ENCODE assay signal across 8 cellular contexts in the genomic region with DNA sequence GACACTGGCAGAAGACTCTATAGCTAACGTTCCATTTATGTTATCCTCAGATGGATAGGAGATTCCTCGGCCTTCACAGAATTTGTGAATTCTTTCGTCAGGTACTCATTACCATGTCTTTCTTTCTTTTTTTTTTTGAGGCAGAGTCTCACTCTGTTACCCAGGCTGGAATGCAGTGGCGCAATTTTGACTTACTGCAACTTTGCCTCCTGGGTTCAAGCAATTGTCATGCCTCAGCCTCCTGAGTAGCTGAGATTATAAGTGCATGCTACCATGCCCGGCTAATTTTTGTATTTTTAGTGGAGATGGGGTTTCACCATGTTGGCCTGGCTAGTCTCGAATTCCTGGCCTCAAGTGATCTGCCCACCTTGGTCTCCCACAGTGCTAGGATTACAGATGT. TPM values are rescaled to one million over a fixed set of nuclear protein-coding genes. Genes with fewer than 3 reads are reported as not detected.
A peak's percentile ranks its signal among the peaks of the same experiment; 100 is the strongest.
DNase-seq lines count a peak whose midpoint lies in the region; FAIRE-seq and TF ChIP-seq lines count a peak whose summit lies in the region.
"Not testable (repeated sequence)": the region's sequence is repeated elsewhere in the genome, so short reads cannot be mapped to it uniquely, and the experiment has no call there.

No MANE protein-coding gene starts in this region.

- WGBS in H1 (ENCODE audit: extremely low coverage in 1 of 2, insufficient coverage in 1 of 2, insufficient read length in 1 of 2, insufficient replicate concordance in 2 of 2, low coverage in 1 of 2, low lambda C conversion rate in 2 of 2, missing lambda C conversion rate in 1 of 2), 2 experiments = 32% methylated on average over 6 of the region's 6 CpGs; no CpG with 5 or more reads in 1 of the 2 experiments
- WGBS in smooth muscle cell (ENCODE audit: low lambda C conversion rate) = 34% methylated on average over 6 of the region's 6 CpGs

- not testable (repeated sequence) for H3K56ac ChIP-seq in H1 (replicated peaks; ENCODE audit: insufficient read length, low read depth, low read length)

- H3K27ac Mint-ChIP-seq in mesothelial cell of epicardium = peak overlapping the region; percentile 82

- H3K4me3 Mint-ChIP-seq in mesothelial cell of epicardium = not testable (repeated sequence)

- H3K4me1 ChIP-seq in ACC112 (ENCODE audit: control insufficient read depth, insufficient read depth, low read length, unreplicated experiment) (peaks cover 22% of the 10 kb centered on the region), H1 (replicated peaks in 1 of 4; ENCODE audit: control insufficient read depth in 3 of 4, insufficient read depth in 4 of 4, low read length in 3 of 4) (peaks cover 0 to 11% (median 8%) of the 10 kb centered on the region in 4 experiments; a peak in 4 of 7 replicates), iPS-18a (ENCODE audit: control insufficient read depth, low read depth, low read length) (peaks cover 29% of the 10 kb centered on the region), smooth muscle cell (ENCODE audit: low read depth) (peaks cover 39% of the 10 kb centered on the region)

- H2BK20ac ChIP-seq in H1 (ENCODE audit: low read length) = not testable (repeated sequence)

- TF ChIP-seq EP300 in H1 (IDR thresholded peaks at IDR 0.05; ENCODE audit: borderline replicate concordance in 1 of 2, low read depth in 2 of 2, low read length in 2 of 2) = not testable (repeated sequence)

- not testable (repeated sequence) for H2AK5ac ChIP-seq in H1 (ENCODE audit: low read depth, low read length)

- TF ChIP-seq CTCF in HL-60 (IDR thresholded peaks at IDR 0.05; ENCODE audit: insufficient read depth, low read length); H1 (IDR thresholded peaks at IDR 0.05; ENCODE audit: control extremely low read depth in 1 of 3, insufficient read depth in 1 of 3, low read depth in 1 of 3, low read length in 3 of 3); mesothelial cell of epicardium (IDR thresholded peaks at IDR 0.05; ENCODE audit: unreplicated experiment); smooth muscle cell (IDR thresholded peaks at IDR 0.05; ENCODE audit: borderline replicate concordance, insufficient read depth, poor library complexity, severe bottlenecking): not testable (repeated sequence)

- H4K8ac ChIP-seq in H1 (ENCODE audit: extremely low read depth, insufficient read depth, low read length) = not testable (repeated sequence)

- H3K14ac ChIP-seq in H1 (ENCODE audit: insufficient read length) = not testable (repeated sequence)

- H3K4me3 ChIP-seq in ACC112 (ENCODE audit: low read depth, low read length); HL-60 (replicated peaks; ENCODE audit: insufficient read depth, low read length); SK-N-MC; iPS-18a (ENCODE audit: low read length); smooth muscle cell: not testable (repeated sequence)
- H3K4me3 ChIP-seq in H1 (ENCODE audit: extremely low read depth in 1 of 4, insufficient read depth in 2 of 4, low read depth in 3 of 4, low read length in 4 of 4) = peak overlapping the region in 1 of 4 experiments; percentile 18; a peak in 1 of 8 replicates

- CTCF ChIA-PET in H1 (lab: Charles Lee; ENCODE audit: partially characterized antibody) = interaction anchor here (0.8 to 1.3 kb wide), 2 partner anchors 9 to 11 kb away, joined by 3 to 4 read pairs; no protein-coding TSS in a partner anchor

- not testable (repeated sequence) for H2BK120ac ChIP-seq in H1 (replicated peaks; ENCODE audit: low read depth, low read length)

- not testable (repeated sequence) for H3K27me3 Mint-ChIP-seq in mesothelial cell of epicardium (ENCODE audit: low read depth)

- not testable (repeated sequence) for H3K27me3 ChIP-seq in ACC112 (ENCODE audit: insufficient read depth, low read length); HL-60 (ENCODE audit: insufficient read depth, poor library complexity, severe bottlenecking); H1 (replicated peaks in 1 of 4; ENCODE audit: control insufficient read depth in 3 of 4, extremely low read depth in 1 of 4, insufficient read depth in 3 of 4, low read length in 3 of 4); iPS-18a (ENCODE audit: control insufficient read depth, insufficient read depth, low read length); smooth muscle cell (ENCODE audit: low read depth)

- not testable (repeated sequence) for TF ChIP-seq POLR2A in H1 (IDR thresholded peaks at IDR 0.05; ENCODE audit: control extremely low read depth in 1 of 2, low read depth in 2 of 2, low read length in 2 of 2)

- not testable (repeated sequence) for H3K18ac ChIP-seq in H1 (ENCODE audit: extremely low read depth, low read length)

- H3K36me3 Mint-ChIP-seq in mesothelial cell of epicardium = not testable (repeated sequence)

- not testable (repeated sequence) for H2AFZ ChIP-seq in ACC112 (ENCODE audit: low read length, unreplicated experiment); H1 (ENCODE audit: low read length); smooth muscle cell (ENCODE audit: low read depth)

- H3K23ac ChIP-seq in H1 (ENCODE audit: insufficient read length) = not testable (repeated sequence)

- not testable (repeated sequence) for H3K23me2 ChIP-seq in H1 (ENCODE audit: low read depth, low read length)

- H3K36me3 ChIP-seq in ACC112 (ENCODE audit: insufficient read depth, low read length); SK-N-MC (ENCODE audit: insufficient read depth, low read length); H1 (ENCODE audit: control insufficient read depth in 2 of 4, insufficient read depth in 4 of 4, low read length in 3 of 4); iPS-18a (ENCODE audit: control insufficient read depth, low read depth, low read length); smooth muscle cell (ENCODE audit: low read depth): not testable (repeated sequence)

- FAIRE-seq in H1 (lab: Jason Lieb, UNC) = not testable (repeated sequence)

- not testable (repeated sequence) for H3K9me3 Mint-ChIP-seq in mesothelial cell of epicardium

- peak overlapping the region in 1 of 2 experiments; percentile 23; a peak in 1 of 4 replicates for H3K4me2 ChIP-seq in H1 (ENCODE audit: insufficient read depth in 1 of 2, low read depth in 2 of 2, low read length in 2 of 2)
- peak overlapping the region; percentile 47 for H3K4me2 ChIP-seq in smooth muscle cell

- POLR2A ChIA-PET in H1 (lab: Charles Lee; ENCODE audit: partially characterized antibody) = interaction anchor here (0.9 to 1.1 kb wide), 2 partner anchors 10 to 12 kb away, joined by 3 to 4 read pairs; a partner anchor contains a TSS

- H2BK15ac ChIP-seq in H1 (ENCODE audit: low read length) = not testable (repeated sequence)

- H3F3A ChIP-seq in smooth muscle cell (ENCODE audit: low read depth) = peaks cover 15% of the 10 kb centered on the region

- not testable (repeated sequence) for H2BK5ac ChIP-seq in H1 (ENCODE audit: low read depth, low read length)

- H3K4ac ChIP-seq in H1 (replicated peaks; ENCODE audit: insufficient read length, low read depth, low read length) = not testable (repeated sequence)

- DNase-seq in ELR (ENCODE audit: low read depth) = peak; percentile 18
- not testable (repeated sequence) for DNase-seq in HL-60 (ENCODE audit: low read depth in 1 of 2, low spot score in 1 of 2); SK-N-MC (ENCODE audit: low read depth, low spot score); H1 (ENCODE audit: low read depth in 1 of 2, low spot score in 2 of 2); mesothelial cell of epicardium (ENCODE audit: low spot score in 2 of 2, unreplicated experiment in 2 of 2); smooth muscle cell (lab: John Stamatoyannopoulos, UW; ENCODE audit: unreplicated experiment)

- H4K20me1 ChIP-seq in H1 (replicated peaks in 1 of 2; ENCODE audit: control insufficient read depth in 1 of 2, insufficient read depth in 2 of 2, low read length in 2 of 2); smooth muscle cell (ENCODE audit: low read depth): not testable (repeated sequence)

- H3K4me1 Mint-ChIP-seq in mesothelial cell of epicardium = peaks cover 49% of the 10 kb centered on the region

- not testable (repeated sequence) for H3K9ac ChIP-seq in SK-N-MC (ENCODE audit: insufficient read length); H1 (replicated peaks in 1 of 4; ENCODE audit: extremely low read depth in 1 of 4, low read depth in 3 of 4, low read length in 3 of 4); iPS-18a (ENCODE audit: low read length); smooth muscle cell (ENCODE audit: low read depth)

- not testable (repeated sequence) for H3K79me1 ChIP-seq in H1 (ENCODE audit: low read depth, low read length)

- H3K27ac ChIP-seq in ACC112 (ENCODE audit: low read depth, low read length) (peak overlapping the region; percentile 3; the same call in 1 of the 2 replicates), HL-60 (replicated peaks) (peak overlapping the region; percentile 20), SK-N-MC (peak overlapping the region; percentile 96), iPS-18a (ENCODE audit: low read length) (peak overlapping the region; percentile 35), smooth muscle cell (ENCODE audit: low read depth) (peak overlapping the region; percentile 47)
- not testable (repeated sequence) for H3K27ac ChIP-seq in H1 (ENCODE audit: low read depth, low read length)

- not testable (repeated sequence) for H3K79me2 ChIP-seq in ACC112 (ENCODE audit: control insufficient read depth, insufficient read depth, low read length, unreplicated experiment); H1 (ENCODE audit: control insufficient read depth in 1 of 2, insufficient read depth in 2 of 2, low read length in 2 of 2); smooth muscle cell (ENCODE audit: low read depth)

- not testable (repeated sequence) for H4K91ac ChIP-seq in H1 (replicated peaks; ENCODE audit: insufficient read length, low read length)

- not testable (repeated sequence) for H3K9me3 ChIP-seq in SK-N-MC (ENCODE audit: low read depth, low read length); H1 (ENCODE audit: insufficient read depth in 2 of 2, low read depth in 1 of 2, low read length in 1 of 2); iPS-18a (ENCODE audit: control insufficient read depth, low read depth, low read length); smooth muscle cell (replicated peaks; ENCODE audit: low read depth)

- not testable (repeated sequence) for TF ChIP-seq RAD21 in H1 (IDR thresholded peaks at IDR 0.05 in 1 of 2, conservative IDR thresholded peaks at IDR 0.05 in 1 of 2; ENCODE audit: low read depth in 2 of 2, low read length in 2 of 2)

- peak overlapping the region; percentile 44 for H4K5ac ChIP-seq in H1 (ENCODE audit: insufficient read length, low read depth, low read length)

- H2BK12ac ChIP-seq in H1 (ENCODE audit: low read depth, low read length) = not testable (repeated sequence)

RNA-seq across cellular contexts. Expression of a gene that starts 11.5 kb away (rescaled TPM):
- 32.4 and 33.5 TPM in 2 replicates for total RNA-seq in H1 (2021; fragmentation: NEBNext Ultra II Directional; extraction: Animal tissue kit (Norgen Biotek cat#: 25700))
- polyA plus RNA-seq in H1 (2011; rRNA removed) = 12.3 and 15.4 TPM in 2 replicates
- polyA plus RNA-seq in H1 (2011; cell fraction: cytosol; rRNA removed) = 22.5 TPM
- polyA plus RNA-seq in H1 (2011; cell fraction: nucleus; rRNA removed) = 19.6 TPM
- polyA plus RNA-seq in H1 (2012, experiment 1 of 2) = 15.3 to 27.5 TPM (median 18.9 TPM) in 4 replicates
- polyA plus RNA-seq in H1 (2012, experiment 2 of 2) = 1.6 TPM
- polyA plus RNA-seq in H1 (2013, experiment 1 of 2) = 22.3 TPM
- 21.3 TPM for polyA plus RNA-seq in H1 (2013, experiment 2 of 2)
- 25.0 and 35.6 TPM in 2 replicates for polyA minus RNA-seq in H1 (2011; rRNA and poly(A)+ RNA removed)
- 21.4 TPM for polyA minus RNA-seq in H1 (2011; cell fraction: cytosol; rRNA and poly(A)+ RNA removed)
- 63.3 TPM for polyA minus RNA-seq in H1 (2011; cell fraction: nucleus; rRNA and poly(A)+ RNA removed)
- 36.4 to 47.8 TPM (median 43.9 TPM) in 3 replicates for total RNA-seq in mesothelial cell of epicardium
- 36.1 and 56.7 TPM in 2 replicates for total RNA-seq in smooth muscle cell
- polyA plus RNA-seq in smooth muscle cell = 22.8 and 23.0 TPM in 2 replicates

RNA-seq across cellular contexts. Expression of a gene that starts 33.3 kb away (rescaled TPM):
- 36.2 TPM in 2 replicates for total RNA-seq in H1 (2021; fragmentation: NEBNext Ultra II Directional; extraction: Animal tissue kit (Norgen Biotek cat#: 25700))
- polyA plus RNA-seq in H1 (2011; rRNA removed) (34.0 and 52.7 TPM in 2 replicates), smooth muscle cell (42.6 and 63.9 TPM in 2 replicates)
- polyA plus RNA-seq in H1 (2011; cell fraction: cytosol; rRNA removed) = 29.4 TPM
- polyA plus RNA-seq in H1 (2011; cell fraction: nucleus; rRNA removed) = 30.5 TPM
- polyA plus RNA-seq in H1 (2012, experiment 1 of 2) = 30.0 to 40.8 TPM (median 34.9 TPM) in 4 replicates
- 22.5 TPM for polyA plus RNA-seq in H1 (2012, experiment 2 of 2)
- 31.0 TPM for polyA plus RNA-seq in H1 (2013, experiment 1 of 2)
- 29.3 TPM for polyA plus RNA-seq in H1 (2013, experiment 2 of 2)
- polyA minus RNA-seq in H1 (2011; rRNA and poly(A)+ RNA removed) = 39.3 and 52.9 TPM in 2 replicates
- 16.2 TPM for polyA minus RNA-seq in H1 (2011; cell fraction: cytosol; rRNA and poly(A)+ RNA removed)
- 17.0 TPM for polyA minus RNA-seq in H1 (2011; cell fraction: nucleus; rRNA and poly(A)+ RNA removed)
- total RNA-seq in mesothelial cell of epicardium (61.5 to 66.0 TPM (median 62.6 TPM) in 3 replicates), smooth muscle cell (18.8 and 28.5 TPM in 2 replicates)
